ENCODE assay signal across 29 cellular contexts in genomic region chr2:23012499-23012898, GRCh38.
"Had no signal": no experiment of that assay in that cellular context is flagged by ENCODE, and none has a peak within 500 bp of the region (broad histone marks: within the 10 kb centered on the region; RNA-seq: fewer than 3 reads in every experiment).

No MANE protein-coding gene starts in this region.

- H3K4me2 ChIP-seq: hepatocyte had no signal

- H3K27me3 ChIP-seq: heart right ventricle, hepatocyte, neutrophil, ovary, sigmoid colon, spleen, stomach, testis, thyroid gland, transverse colon, upper lobe of left lung had no signal

- H3K9me3 Mint-ChIP-seq: naive thymus-derived CD8-positive, alpha-beta T cell; nephron; neural crest cell; stimulated activated naive B cell treated with anti-CD40 and anti-IgM and Interleukin-4, amounts not matched to agents 10 μg/mL and 1 μg/mL and 100 μg/mL, for 72 hours had no signal

- H3K4me3 ChIP-seq: heart right ventricle, hepatocyte, lower lobe of right lung, mucosa of descending colon, ovary, sigmoid colon, spleen, stomach, testis, thyroid gland, transverse colon, upper lobe of left lung had no signal

- H3K4me1 ChIP-seq: thyroid gland, upper lobe of left lung had no signal

- DNase-seq: heart right ventricle; islet precursor cell; left ventricle myocardium superior; lower lobe of right lung; mammary epithelial cell; mesenchymal stem cell; midbrain; mucosa of descending colon; naive thymus-derived CD8-positive, alpha-beta T cell; occipital lobe; ovary; retina; right cardiac atrium; sigmoid colon; small intestine; spleen; stimulated activated CD4-positive, alpha-beta T cell treated with anti-CD3 and anti-CD28 coated beads, Interleukin-2, amount 100 ng/mL, for 48 hours; stimulated activated naive B cell treated with anti-CD40 and anti-IgM and Interleukin-4, amounts not matched to agents 10 μg/mL and 1 μg/mL and 100 μg/mL, for 72 hours; stimulated activated naive CD8-positive, alpha-beta T cell treated with anti-CD3 and anti-CD28 coated beads, Interleukin-15, Interleukin-2, amounts not matched to agents 100 U/mL and 50 U/mL, for 24 hours; stomach; testis; thyroid gland; transverse colon; upper lobe of left lung had no signal

- ATAC-seq: heart right ventricle; left ventricle myocardium superior; lower lobe of right lung; mucosa of descending colon; naive thymus-derived CD8-positive, alpha-beta T cell; right cardiac atrium; stimulated activated naive B cell treated with anti-CD40 and anti-IgM and Interleukin-4, amounts not matched to agents 10 μg/mL and 1 μg/mL and 100 μg/mL, for 72 hours; stimulated activated naive CD8-positive, alpha-beta T cell treated with anti-CD3 and anti-CD28 coated beads, Interleukin-15, Interleukin-2, amounts not matched to agents 100 U/mL and 50 U/mL, for 24 hours had no signal

- H3K36me3 ChIP-seq: heart right ventricle, lower lobe of right lung, neutrophil, ovary, sigmoid colon, spleen, stomach, thyroid gland, transverse colon, upper lobe of left lung had no signal

- H3K9me3 ChIP-seq: heart right ventricle, lower lobe of right lung, mucosa of descending colon, neutrophil, ovary, sigmoid colon, spleen, stomach, testis, thyroid gland, transverse colon, upper lobe of left lung had no signal

- H3K27ac Mint-ChIP-seq: naive thymus-derived CD8-positive, alpha-beta T cell; nephron; progenitor cell of endocrine pancreas; stimulated activated naive B cell treated with anti-CD40 and anti-IgM and Interleukin-4, amounts not matched to agents 10 μg/mL and 1 μg/mL and 100 μg/mL, for 72 hours had no signal

- H3K79me2 ChIP-seq: hepatocyte had no signal

- H3K36me3 Mint-ChIP-seq: naive thymus-derived CD8-positive, alpha-beta T cell; stimulated activated naive B cell treated with anti-CD40 and anti-IgM and Interleukin-4, amounts not matched to agents 10 μg/mL and 1 μg/mL and 100 μg/mL, for 72 hours had no signal

- H3K27ac ChIP-seq: heart right ventricle, hepatocyte, lower lobe of right lung, neutrophil, ovary, sigmoid colon, spleen, stomach, testis, thyroid gland, transverse colon, upper lobe of left lung had no signal
